In the genomic region with DNA sequence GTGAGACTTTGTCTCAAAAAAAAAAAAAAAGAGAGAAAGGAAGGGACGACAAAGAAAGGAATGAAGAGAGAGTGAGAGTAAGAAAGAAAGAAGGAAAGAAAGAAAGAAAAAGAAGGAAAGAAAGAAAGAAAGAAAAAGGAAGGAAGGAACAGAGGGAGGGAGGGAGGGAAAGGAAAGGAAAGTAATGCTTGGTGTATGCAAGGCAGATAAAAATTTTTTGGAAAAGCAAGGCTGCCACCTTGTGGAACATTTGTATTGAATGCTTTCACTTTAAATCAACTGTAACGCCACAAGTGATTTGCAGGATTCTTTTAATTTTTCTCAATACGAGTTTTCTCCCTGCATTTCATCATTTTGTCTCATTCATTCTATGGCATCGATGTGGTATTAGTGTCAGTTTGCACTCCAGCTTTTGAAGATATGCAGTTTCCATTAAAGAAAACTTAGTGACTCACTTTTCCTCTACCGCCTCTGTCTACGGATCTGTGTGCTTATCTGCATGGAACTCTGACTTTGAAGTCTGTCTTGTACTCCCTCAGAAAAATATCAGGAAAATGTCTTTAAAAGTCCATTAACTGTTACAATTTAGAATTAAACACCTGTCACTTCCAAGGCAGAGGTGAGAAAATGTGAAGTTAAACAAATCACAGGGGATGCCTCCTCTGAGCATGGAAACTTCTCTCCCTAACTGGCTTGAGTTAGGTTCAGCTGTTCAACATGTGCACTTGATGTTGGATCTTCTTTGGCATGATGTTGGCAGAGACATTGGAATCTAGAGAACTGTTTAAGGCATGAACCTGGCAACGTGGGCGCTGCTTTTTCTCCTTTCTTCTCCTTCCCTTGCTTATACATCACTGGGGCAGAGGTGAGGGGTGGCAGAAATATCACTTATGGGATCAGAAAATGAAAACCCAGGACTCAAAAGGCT, we compare ENCODE assay signal across 9 cellular contexts. TPM values are rescaled to one million over a fixed set of nuclear protein-coding genes. Genes with fewer than 3 reads are reported as not detected.
A peak's percentile ranks its signal among the peaks of the same experiment; 100 is the strongest.
DNase-seq lines count a peak whose midpoint lies in the region; ATAC-seq and TF ChIP-seq lines count a peak whose summit lies in the region.
"Had no signal": no experiment of that assay in that cellular context is flagged by ENCODE, and none has a peak within 500 bp of the region (broad histone marks: within the 10 kb centered on the region; RNA-seq: fewer than 3 reads in every experiment).

No MANE protein-coding gene starts in this region.

- H3K4me3 ChIP-seq in Loucy (ENCODE audit: low read length, poor library complexity, severe bottlenecking) (no peak overlapping the region), astrocyte of the spinal cord (ENCODE audit: low read depth, low read length) (no peak overlapping the region), gastrocnemius medialis (peak overlapping the region; percentile 38 to 49 (median 46))

- peak overlapping the region; percentile 50 for H3K4me2 ChIP-seq in Loucy (ENCODE audit: low read depth, low read length, poor library complexity, severe bottlenecking)

- H4K20me1 ChIP-seq in Loucy (ENCODE audit: insufficient read depth, low read length, poor library complexity, severe bottlenecking): no peaks in the 10 kb centered on the region

- no peaks in the 10 kb centered on the region for H3K36me3 ChIP-seq in Loucy (ENCODE audit: insufficient read depth, low read length)
- H3K36me3 ChIP-seq in gastrocnemius medialis: no peaks in the 10 kb centered on the region

- intact Hi-C loops in gastrocnemius medialis (cut with DNase I; ENCODE audit: low total_unique reads): loop anchor here (1.0 to 5.0 kb wide), 5 partner anchors 302 to 767 kb away; a partner anchor contains a TSS

- peak overlapping the region; percentile 54 to 74 (median 58) for H3K27ac ChIP-seq in gastrocnemius medialis
- H3K27ac ChIP-seq: epithelial cell of prostate had no signal

- H3K9ac ChIP-seq in Loucy (ENCODE audit: low read depth, low read length, poor library complexity, severe bottlenecking): peak overlapping the region; percentile 17

- no peak for TF ChIP-seq POLR2A in gastrocnemius medialis (IDR thresholded peaks at IDR 0.05)

- peak; percentile 10 to 33 for DNase-seq in activated CD8-positive, alpha-beta memory T cell treated with anti-CD3 and anti-CD28 coated beads for 4 hours (ENCODE audit: low read depth in 2 of 2)
- no peak for DNase-seq in activated CD8-positive, alpha-beta memory T cell treated with anti-CD3 and anti-CD28 coated beads, Interleukin-2, amount 50 U/mL, for 48 hours
- peak; percentile 72 for DNase-seq in RPMI8226
- DNase-seq in astrocyte of the spinal cord (ENCODE audit: low read depth, low spot score): peak; percentile 82
- peak; percentile 32 for DNase-seq in hepatic stellate cell (ENCODE audit: low spot score)
- peak in 1 of 2 donors; percentile 29 for DNase-seq in gastrocnemius medialis
- no peak for DNase-seq in HuH-7 (ENCODE audit: low spot score)

- H3K9me3 ChIP-seq in Loucy (ENCODE audit: insufficient read depth, low read depth, low read length) (no peaks in the 10 kb centered on the region), gastrocnemius medialis (no peaks in the 10 kb centered on the region)

- H3K4me1 ChIP-seq in Loucy (ENCODE audit: insufficient read depth, low read length, poor library complexity, severe bottlenecking) (peaks cover 7% of the 10 kb centered on the region), gastrocnemius medialis (peaks cover 20 to 22% of the 10 kb centered on the region in 2 donors)

- no peaks in the 10 kb centered on the region for H3K9me2 ChIP-seq in Loucy (replicated peaks; ENCODE audit: low read depth, low read length)

- peak; percentile 62 to 71 for ATAC-seq in gastrocnemius medialis

- TF ChIP-seq CTCF in Loucy (conservative IDR thresholded peaks at IDR 0.05; ENCODE audit: low read length) (peak; percentile 63), astrocyte of the spinal cord (IDR thresholded peaks at IDR 0.05; ENCODE audit: low read depth, low read length) (peak; percentile 44), gastrocnemius medialis (IDR thresholded peaks at IDR 0.05 in 4 of 5, conservative IDR thresholded peaks at IDR 0.05 in 1 of 5) (peak; percentile 36 to 69 (median 56))

- in situ Hi-C loops in astrocyte of the spinal cord (cut with HindIII; ENCODE audit: low sequenced_read_pairs): no loop called here
- in situ Hi-C loops in gastrocnemius medialis (cut with MboI; ENCODE audit: low sequenced_read_pairs in 4 of 4): loop anchor here (5.0 to 25.0 kb wide), 7 partner anchors 184 to 542 kb away; no protein-coding TSS in a partner anchor

- no peaks in the 10 kb centered on the region for H3K79me2 ChIP-seq in Loucy (ENCODE audit: insufficient read depth, low read length)

- peak overlapping the region; percentile 47 for H2AFZ ChIP-seq in Loucy (ENCODE audit: low read length)

- H3K27me3 ChIP-seq in Loucy (ENCODE audit: insufficient read depth, low read length, poor library complexity, severe bottlenecking): no peaks in the 10 kb centered on the region
- H3K27me3 ChIP-seq in gastrocnemius medialis: no peaks in the 10 kb centered on the region

- H3F3A ChIP-seq in Loucy (ENCODE audit: low read depth): no peaks in the 10 kb centered on the region

RNA-seq across cellular contexts. Expression of a gene that starts 20.0 kb away (rescaled TPM):
- total RNA-seq in gastrocnemius medialis: 10 to 100 TPM; 14.6 to 29.2 (median 23.1) TPM

Comparison
In these comparisons a context has a peak if more than half of its experiments do, and no peak if none do; other contexts are left out.
1. DNase-seq: peak in activated CD8-positive, alpha-beta memory T cell treated with anti-CD3 and anti-CD28 coated beads for 4 hours (2 of 2), RPMI8226 (single experiment), astrocyte of the spinal cord (single experiment) and hepatic stellate cell (single experiment); none in activated CD8-positive, alpha-beta memory T cell treated with anti-CD3 and anti-CD28 coated beads, Interleukin-2, amount 50 U/mL, for 48 hours (single experiment) and HuH-7 (single experiment).
2. H3K4me3 ChIP-seq: peak in gastrocnemius medialis (4 of 4); none in Loucy (single experiment) and astrocyte of the spinal cord (single experiment).
3. Peak in every context shown above with its lines, with median percentiles within 50 percentile points of each other: CTCF ChIP-seq.